Comparison of ENCODE assay signal across 1 cellular context in genomic region chr5:131542723-131543122, GRCh38.
TF ChIP-seq lines count a peak whose summit lies in the region.

No MANE protein-coding gene starts in this region.

TF ChIP-seq in liver, 16 proteins besides CTCF, POLR2A, EP300 and RAD21 (continued from another document):
- TF ChIP-seq REST (IDR thresholded peaks at IDR 0.05) = peak; percentile 39
- no peak for TF ChIP-seq JUND (IDR thresholded peaks at IDR 0.05)
